1 cellular context compared by ENCODE assay signal in genomic region chr15:99998661-99999101, GRCh38.
TF ChIP-seq lines count a peak whose summit lies in the region.

No MANE protein-coding gene starts in this region.

TF ChIP-seq in HepG2, 621 proteins besides CTCF, POLR2A, EP300 and RAD21 (continued from another document):
- no peak for TF ChIP-seq ZXDC (CRISPR knock-in tag; IDR thresholded peaks at IDR 0.05)
